Comparison of ENCODE assay signal across 8 cellular contexts in genomic region chr19:40576585-40577451, GRCh38. TPM values are rescaled to one million over a fixed set of nuclear protein-coding genes. Genes with fewer than 3 reads are reported as not detected.
DNase-seq lines count a peak whose midpoint lies in the region; ATAC-seq, FAIRE-seq and TF ChIP-seq lines count a peak whose summit lies in the region.

Gene SHKBP1 (plus strand): TSS chr19:40576873. CDS start chr19:40576900, 27 bp downstream.

- peak within 1 kb of the TSS; percentile 47 to 51 for H3K27ac ChIP-seq in kidney (ENCODE audit: low read depth in 2 of 2, low read length in 2 of 2)

- H3K4me1 ChIP-seq in kidney (ENCODE audit: control insufficient read depth in 1 of 2, insufficient read depth in 1 of 2, low read depth in 1 of 2, low read length in 2 of 2): peaks cover 0 to 9% of the 10 kb centered on the region in 2 donors

- peak within 1 kb of the TSS; percentile 80 to 94 for H3K9ac ChIP-seq in kidney (ENCODE audit: low read length in 2 of 2)

- ATAC-seq in GM19043 (IDR thresholded peaks at IDR 0.05; ENCODE audit: low read depth, unreplicated experiment) (peak; percentile 97), HG03378 (IDR thresholded peaks at IDR 0.05; ENCODE audit: unreplicated experiment) (peak; percentile 70)

- DNase-seq in AG10803 (ENCODE audit: low read depth) (peak; percentile 92), NCI-H446 treated with DMSO at 0.1 percent for 48 hours (lab: John Stamatoyannopoulos, UW) (peak; percentile 85), cerebellar cortex (ENCODE audit: low spot score) (peak; percentile 95), kidney (peak; percentile 97)
- peak; percentile 94 for DNase-seq in activated CD4-positive, CD25-positive, alpha-beta regulatory T cell treated with anti-CD3 and anti-CD28 coated beads, Interleukin-2, amount 50 U/mL, for 72 hours
- DNase-seq in stimulated activated CD4-positive, alpha-beta T cell treated with anti-CD3 and anti-CD28 coated beads, Interleukin-15, amount 100 ng/mL, for 1 hour (ENCODE audit: low read depth in 1 of 2, low spot score in 1 of 2): peak; percentile 85 to 87

- TF ChIP-seq CTCF in AG10803 (conservative IDR thresholded peaks at IDR 0.05; ENCODE audit: low read length) (no peak), kidney (IDR thresholded peaks at IDR 0.05; ENCODE audit: borderline replicate concordance, extremely low read depth, insufficient read depth) (no peak)

- intact Hi-C loops in kidney (cut with DNase I): no loop called here

- peaks cover 6% of the 10 kb centered on the region in 2 donors for H3K36me3 ChIP-seq in kidney (ENCODE audit: control insufficient read depth in 1 of 2, insufficient read depth in 2 of 2, low read length in 2 of 2)

- FAIRE-seq in kidney (lab: Jason Lieb, UNC): no peak

- H3K4me3 ChIP-seq in AG10803 (ENCODE audit: low read length) (peak within 1 kb of the TSS; percentile 98), kidney (ENCODE audit: low read length in 2 of 2) (peak within 1 kb of the TSS; percentile 92 to 93)

- H3K9me3 ChIP-seq in kidney (ENCODE audit: control insufficient read depth in 1 of 2, low read length in 2 of 2): no peaks in the 10 kb centered on the region

RNA-seq across cellular contexts. Expression of gene SHKBP1, which starts in this region (rescaled TPM):
- total RNA-seq in kidney: 69.6 TPM
- 91.3 TPM for polyA plus RNA-seq in kidney (ENCODE audit: insufficient read depth, low read depth, low replicate concordance)

Comparison
In these comparisons a context has a peak if more than half of its experiments do, and no peak if none do; other contexts are left out.
1. Peak in every context shown above with its lines: DNase-seq, ATAC-seq, H3K4me3 ChIP-seq and H3K27ac ChIP-seq.